ENCODE assay signal across 1 cellular context in genomic region chr3:111811811-111812210, GRCh38.
TF ChIP-seq lines count a peak whose summit lies in the region.

No MANE protein-coding gene starts in this region.

TF ChIP-seq in A549, 52 proteins besides CTCF, POLR2A, EP300 and RAD21 (continued from another document):
- TF ChIP-seq HOXA7 (CRISPR knock-in tag; IDR thresholded peaks at IDR 0.05) (no peak), NPAS2 (CRISPR knock-in tag; IDR thresholded peaks at IDR 0.05; ENCODE audit: borderline replicate concordance) (no peak), HES2 (IDR thresholded peaks at IDR 0.05) (no peak), CHD4 (IDR thresholded peaks at IDR 0.05; ENCODE audit: borderline replicate concordance) (no peak)
